Comparison of ENCODE assay signal across 12 cellular contexts in the genomic region with DNA sequence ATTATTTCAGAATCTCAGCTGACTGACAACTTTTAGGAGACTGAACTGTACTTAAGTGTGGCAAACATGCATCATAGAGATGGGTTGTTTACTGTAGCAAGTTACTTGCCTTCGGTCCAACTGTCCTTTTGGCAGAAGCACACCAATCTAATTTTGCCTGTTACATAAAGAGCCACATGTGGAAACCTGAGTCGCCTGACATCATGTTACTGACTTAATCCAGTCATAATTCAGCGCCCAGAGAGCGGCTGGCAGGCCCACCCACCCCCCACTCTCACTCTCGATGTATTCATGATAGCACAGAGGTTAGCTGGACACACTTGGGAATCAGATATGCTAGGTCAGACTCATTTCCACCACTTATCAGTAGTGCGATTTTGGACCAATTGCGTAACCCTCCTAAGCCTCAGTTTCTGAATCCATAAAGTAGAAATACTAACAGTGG. TPM values are rescaled to one million over a fixed set of nuclear protein-coding genes. Genes with fewer than 3 reads are reported as not detected.
A peak's percentile ranks its signal among the peaks of the same experiment; 100 is the strongest.
DNase-seq lines count a peak whose midpoint lies in the region; ATAC-seq and TF ChIP-seq lines count a peak whose summit lies in the region.
"Had no signal": no experiment of that assay in that cellular context is flagged by ENCODE, and none has a peak within 500 bp of the region (broad histone marks: within the 10 kb centered on the region; RNA-seq: fewer than 3 reads in every experiment).

No MANE protein-coding gene starts in this region.

- peaks cover 9% of the 10 kb centered on the region for H3K4me1 ChIP-seq in mucosa of descending colon (ENCODE audit: low read depth)

- no peak for TF ChIP-seq CTCF in AG10803 (conservative IDR thresholded peaks at IDR 0.05; ENCODE audit: low read length)
- no peak for TF ChIP-seq CTCF in mucosa of descending colon (IDR thresholded peaks at IDR 0.05)

- H3K4me3 ChIP-seq in AG10803 (ENCODE audit: low read length) (no peak overlapping the region), mucosa of descending colon (no peak overlapping the region)

- no peaks in the 10 kb centered on the region for H3K36me3 ChIP-seq in mucosa of descending colon (ENCODE audit: low read depth)
- H3K36me3 ChIP-seq: brain microvascular endothelial cell had no signal

- intact Hi-C loops in mucosa of descending colon (cut with DNase I, micrococcal nuclease), result loop anchor here (5.0 kb wide), 2 partner anchors 213 to 633 kb away; no protein-coding TSS in a partner anchor

- ATAC-seq in mucosa of descending colon (peak; percentile 42), GM19395 (IDR thresholded peaks at IDR 0.05; ENCODE audit: unreplicated experiment) (no peak), HG02973 (IDR thresholded peaks at IDR 0.05; ENCODE audit: unreplicated experiment) (no peak)

- peak overlapping the region; percentile 50 for H3K27ac ChIP-seq in cingulate gyrus (ENCODE audit: low read depth, low read length)
- H3K27ac ChIP-seq: brain microvascular endothelial cell had no signal

- H3K9me3 ChIP-seq in mucosa of descending colon, result no peaks in the 10 kb centered on the region

- peak; percentile 81 for DNase-seq in AG10803 (ENCODE audit: low read depth)
- peak; percentile 17 for DNase-seq in MV-4-11 (lab: John Stamatoyannopoulos, UW)
- no peak for DNase-seq in mucosa of descending colon
- DNase-seq in NCI-H2227 treated with DMSO at 0.1 percent for 48 hours (lab: John Stamatoyannopoulos, UW), result no peak
- DNase-seq in HK-2 (ENCODE audit: unreplicated experiment), result no peak
- DNase-seq: brain microvascular endothelial cell; COR-L47; NCI-H187; stimulated activated CD4-positive, alpha-beta T cell treated with anti-CD3 and anti-CD28 coated beads, Interleukin-4, amount 100 ng/mL, for 1 hour had no signal

RNA-seq across cellular contexts. Expression of a gene that starts 57.3 kb away (rescaled TPM):
- total RNA-seq in mucosa of descending colon, result 100 to 1,000 TPM; 161 to 303 (median 221) TPM

Comparison
In these comparisons a context has a peak if more than half of its experiments do, and no peak if none do; other contexts are left out.
1. DNase-seq: peak in AG10803 (single experiment) and MV-4-11 (single experiment); none in mucosa of descending colon (0 of 3), NCI-H2227 treated with DMSO at 0.1 percent for 48 hours (single experiment) and HK-2 (single experiment).